ENCODE assay signal across 1 cellular context in genomic region chr17:59154721-59155438, GRCh38.
TF ChIP-seq lines count a peak whose summit lies in the region.

SKA2 (minus strand) TSS chr17:59155186; CDS start chr17:59155163, 23 bp downstream.

TF ChIP-seq in HepG2, 621 proteins besides CTCF, POLR2A, EP300 and RAD21 (continued from another document and continues in another):
- no peak; the same call in 1 of the 2 replicates for TF ChIP-seq ATF6 (CRISPR knock-in tag; conservative IDR thresholded peaks at IDR 0.05)
- TF ChIP-seq, protein P1, sequence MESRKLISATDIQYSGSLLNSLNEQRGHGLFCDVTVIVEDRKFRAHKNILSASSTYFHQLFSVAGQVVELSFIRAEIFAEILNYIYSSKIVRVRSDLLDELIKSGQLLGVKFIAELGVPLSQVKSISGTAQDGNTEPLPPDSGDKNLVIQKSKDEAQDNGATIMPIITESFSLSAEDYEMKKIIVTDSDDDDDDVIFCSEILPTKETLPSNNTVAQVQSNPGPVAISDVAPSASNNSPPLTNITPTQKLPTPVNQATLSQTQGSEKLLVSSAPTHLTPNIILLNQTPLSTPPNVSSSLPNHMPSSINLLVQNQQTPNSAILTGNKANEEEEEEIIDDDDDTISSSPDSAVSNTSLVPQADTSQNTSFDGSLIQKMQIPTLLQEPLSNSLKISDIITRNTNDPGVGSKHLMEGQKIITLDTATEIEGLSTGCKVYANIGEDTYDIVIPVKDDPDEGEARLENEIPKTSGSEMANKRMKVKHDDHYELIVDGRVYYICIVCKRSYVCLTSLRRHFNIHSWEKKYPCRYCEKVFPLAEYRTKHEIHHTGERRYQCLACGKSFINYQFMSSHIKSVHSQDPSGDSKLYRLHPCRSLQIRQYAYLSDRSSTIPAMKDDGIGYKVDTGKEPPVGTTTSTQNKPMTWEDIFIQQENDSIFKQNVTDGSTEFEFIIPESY (CRISPR knock-in tag; IDR thresholded peaks at IDR 0.05): peak; percentile 4; the same call in 1 of the 2 replicates
- no peak for TF ChIP-seq FLYWCH1 (CRISPR knock-in tag; IDR thresholded peaks at IDR 0.05)
- TF ChIP-seq, protein P2, sequence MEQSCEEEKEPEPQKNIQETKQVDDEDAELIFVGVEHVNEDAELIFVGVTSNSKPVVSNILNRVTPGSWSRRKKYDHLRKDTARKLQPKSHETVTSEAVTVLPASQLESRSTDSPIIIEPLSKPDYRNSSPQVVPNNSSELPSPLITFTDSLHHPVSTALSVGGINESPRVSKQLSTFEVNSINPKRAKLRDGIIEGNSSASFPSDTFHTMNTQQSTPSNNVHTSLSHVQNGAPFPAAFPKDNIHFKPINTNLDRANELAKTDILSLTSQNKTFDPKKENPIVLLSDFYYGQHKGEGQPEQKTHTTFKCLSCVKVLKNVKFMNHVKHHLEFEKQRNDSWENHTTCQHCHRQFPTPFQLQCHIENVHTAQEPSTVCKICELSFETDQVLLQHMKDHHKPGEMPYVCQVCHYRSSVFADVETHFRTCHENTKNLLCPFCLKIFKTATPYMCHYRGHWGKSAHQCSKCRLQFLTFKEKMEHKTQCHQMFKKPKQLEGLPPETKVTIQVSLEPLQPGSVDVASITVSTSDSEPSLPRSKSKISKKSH (CRISPR knock-in tag; IDR thresholded peaks at IDR 0.05; ENCODE audit: borderline replicate concordance): 0 out of 2 replicates have a peak, but pooled peaks have one; percentile 23
- no peak for TF ChIP-seq ZNF816 (CRISPR knock-in tag; IDR thresholded peaks at IDR 0.05; ENCODE audit: borderline replicate concordance)
- TF ChIP-seq, protein P3, sequence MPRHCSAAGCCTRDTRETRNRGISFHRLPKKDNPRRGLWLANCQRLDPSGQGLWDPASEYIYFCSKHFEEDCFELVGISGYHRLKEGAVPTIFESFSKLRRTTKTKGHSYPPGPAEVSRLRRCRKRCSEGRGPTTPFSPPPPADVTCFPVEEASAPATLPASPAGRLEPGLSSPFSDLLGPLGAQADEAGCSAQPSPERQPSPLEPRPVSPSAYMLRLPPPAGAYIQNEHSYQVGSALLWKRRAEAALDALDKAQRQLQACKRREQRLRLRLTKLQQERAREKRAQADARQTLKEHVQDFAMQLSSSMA (CRISPR knock-in tag; IDR thresholded peaks at IDR 0.05): no peak
- no peak for TF ChIP-seq SMARCC2 (IDR thresholded peaks at IDR 0.05)
- TF ChIP-seq, protein P4, sequence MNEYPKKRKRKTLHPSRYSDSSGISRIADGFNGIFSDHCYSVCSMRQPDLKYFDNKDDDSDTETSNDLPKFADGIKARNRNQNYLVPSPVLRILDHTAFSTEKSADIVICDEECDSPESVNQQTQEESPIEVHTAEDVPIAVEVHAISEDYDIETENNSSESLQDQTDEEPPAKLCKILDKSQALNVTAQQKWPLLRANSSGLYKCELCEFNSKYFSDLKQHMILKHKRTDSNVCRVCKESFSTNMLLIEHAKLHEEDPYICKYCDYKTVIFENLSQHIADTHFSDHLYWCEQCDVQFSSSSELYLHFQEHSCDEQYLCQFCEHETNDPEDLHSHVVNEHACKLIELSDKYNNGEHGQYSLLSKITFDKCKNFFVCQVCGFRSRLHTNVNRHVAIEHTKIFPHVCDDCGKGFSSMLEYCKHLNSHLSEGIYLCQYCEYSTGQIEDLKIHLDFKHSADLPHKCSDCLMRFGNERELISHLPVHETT (CRISPR knock-in tag; conservative IDR thresholded peaks at IDR 0.05): 0 out of 2 replicates have a peak, but pooled peaks have one; percentile 17
- TF ChIP-seq DBP (CRISPR knock-in tag; IDR thresholded peaks at IDR 0.05; ENCODE audit: not compliant biosample characterization): no peak
- TF ChIP-seq, protein P5, sequence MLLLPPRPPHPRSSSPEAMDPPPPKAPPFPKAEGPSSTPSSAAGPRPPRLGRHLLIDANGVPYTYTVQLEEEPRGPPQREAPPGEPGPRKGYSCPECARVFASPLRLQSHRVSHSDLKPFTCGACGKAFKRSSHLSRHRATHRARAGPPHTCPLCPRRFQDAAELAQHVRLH (CRISPR knock-in tag; IDR thresholded peaks at IDR 0.05; ENCODE audit: borderline replicate concordance, low read depth): peak; percentile 20; the same call in 1 of the 2 replicates
- no peak for TF ChIP-seq MAFG (CRISPR knock-in tag; IDR thresholded peaks at IDR 0.05)
- TF ChIP-seq FUBP1 (CRISPR knock-in tag; IDR thresholded peaks at IDR 0.05; ENCODE audit: borderline replicate concordance): peak; percentile 33; the same call in 1 of the 2 replicates
- TF ChIP-seq NR2C2 (CRISPR knock-in tag; IDR thresholded peaks at IDR 0.05; ENCODE audit: borderline replicate concordance): peak; percentile 78
- no peak for TF ChIP-seq SMARCE1 (IDR thresholded peaks at IDR 0.05; ENCODE audit: borderline replicate concordance)
- peak; percentile 83 for TF ChIP-seq KAT8 (CRISPR knock-in tag; IDR thresholded peaks at IDR 0.05)
- peak; percentile 63 for TF ChIP-seq BHLHE40 (IDR thresholded peaks at IDR 0.05; ENCODE audit: low read length)
- no peak for TF ChIP-seq CEBPG (CRISPR knock-in tag; IDR thresholded peaks at IDR 0.05)
- no peak for TF ChIP-seq ISX (CRISPR knock-in tag; conservative IDR thresholded peaks at IDR 0.05)
- peak; percentile 46; the same call in 1 of the 2 replicates for TF ChIP-seq POLR2AphosphoS5 (IDR thresholded peaks at IDR 0.05; ENCODE audit: low read depth, low read length)
- peak; percentile 58; the same call in 1 of the 2 replicates for TF ChIP-seq ZNF746 (CRISPR knock-in tag; IDR thresholded peaks at IDR 0.05)
- TF ChIP-seq ZNF3 (CRISPR knock-in tag; IDR thresholded peaks at IDR 0.05): peak; percentile 73; the same call in 1 of the 2 replicates
- no peak for TF ChIP-seq ADNP (CRISPR knock-in tag; IDR thresholded peaks at IDR 0.05)
- TF ChIP-seq ZNF367 (CRISPR knock-in tag; IDR thresholded peaks at IDR 0.05; ENCODE audit: borderline replicate concordance): no peak
- TF ChIP-seq JUNB (CRISPR knock-in tag; IDR thresholded peaks at IDR 0.05; ENCODE audit: borderline replicate concordance): no peak
- TF ChIP-seq, protein P6, sequence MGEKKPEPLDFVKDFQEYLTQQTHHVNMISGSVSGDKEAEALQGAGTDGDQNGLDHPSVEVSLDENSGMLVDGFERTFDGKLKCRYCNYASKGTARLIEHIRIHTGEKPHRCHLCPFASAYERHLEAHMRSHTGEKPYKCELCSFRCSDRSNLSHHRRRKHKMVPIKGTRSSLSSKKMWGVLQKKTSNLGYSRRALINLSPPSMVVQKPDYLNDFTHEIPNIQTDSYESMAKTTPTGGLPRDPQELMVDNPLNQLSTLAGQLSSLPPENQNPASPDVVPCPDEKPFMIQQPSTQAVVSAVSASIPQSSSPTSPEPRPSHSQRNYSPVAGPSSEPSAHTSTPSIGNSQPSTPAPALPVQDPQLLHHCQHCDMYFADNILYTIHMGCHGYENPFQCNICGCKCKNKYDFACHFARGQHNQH (CRISPR knock-in tag; IDR thresholded peaks at IDR 0.05): peak; percentile 61; the same call in 1 of the 2 replicates
- TF ChIP-seq ZNF609 (CRISPR knock-in tag; IDR thresholded peaks at IDR 0.05; ENCODE audit: borderline replicate concordance): 0 out of 2 replicates have a peak, but pooled peaks have one; percentile 74
- no peak; the same call in 1 of the 2 replicates for TF ChIP-seq ZBTB44 (CRISPR knock-in tag; IDR thresholded peaks at IDR 0.05)
- TF ChIP-seq GPN1 (CRISPR knock-in tag; IDR thresholded peaks at IDR 0.05; ENCODE audit: borderline replicate concordance): no peak
- peak; percentile 20; the same call in 1 of the 2 replicates for TF ChIP-seq KLF6 (CRISPR knock-in tag; IDR thresholded peaks at IDR 0.05)
- no peak for TF ChIP-seq NFIC (IDR thresholded peaks at IDR 0.05; ENCODE audit: low read length)
- no peak for TF ChIP-seq ZNF333 (CRISPR knock-in tag; IDR thresholded peaks at IDR 0.05; ENCODE audit: borderline replicate concordance)
- TF ChIP-seq ZNF543 (CRISPR knock-in tag; IDR thresholded peaks at IDR 0.05): no peak
- TF ChIP-seq ZNF232 (CRISPR knock-in tag; IDR thresholded peaks at IDR 0.05; ENCODE audit: borderline replicate concordance): peak; percentile 26; the same call in 1 of the 2 replicates
- TF ChIP-seq TFDP2 (CRISPR knock-in tag; IDR thresholded peaks at IDR 0.05): peak; percentile 94
- peak; percentile 58 for TF ChIP-seq ZNF883 (CRISPR knock-in tag; IDR thresholded peaks at IDR 0.05; ENCODE audit: not compliant biosample characterization)
- peak; percentile 17; the same call in 1 of the 2 replicates for TF ChIP-seq ZNF644 (CRISPR knock-in tag; IDR thresholded peaks at IDR 0.05; ENCODE audit: low read depth)
